In genomic region chr17:82450357-82451106, GRCh38 we compare ENCODE assay signal across 8 cellular contexts.
A peak's percentile ranks its signal among the peaks of the same experiment; 100 is the strongest.
DNase-seq lines count a peak whose midpoint lies in the region; ATAC-seq and TF ChIP-seq lines count a peak whose summit lies in the region.

TSS of gene CYBC1 (minus strand) at chr17:82450752. CDS start at chr17:82449254, 1,498 bp downstream.

- POLR2A ChIA-PET in AG04449 (lab: Yijun Ruan, JAX) = no interaction called here

- CTCF ChIA-PET in AG04449 (lab: Yijun Ruan, JAX) = interaction anchor here (1.4 kb wide), 1 partner anchor 99 kb away, joined by 4 read pairs; no protein-coding TSS in a partner anchor

- ATAC-seq in GM18909 (IDR thresholded peaks at IDR 0.05; ENCODE audit: poor library complexity, unreplicated experiment) (peak; percentile 73), HG03280 (IDR thresholded peaks at IDR 0.05; ENCODE audit: unreplicated experiment) (peak; percentile 69)
- ATAC-seq in activated CD4-positive, CD25-positive, alpha-beta regulatory T cell treated with anti-CD3 and anti-CD28 coated beads, Interleukin-2, amount 50 U/mL, for 24 hours = peak; percentile 71 to 74

- DNase-seq in AG04449 (ENCODE audit: low read depth, low spot score) (peak; percentile 42), NCI-H446 (lab: John Stamatoyannopoulos, UW) (peak; percentile 88 to 96), islet precursor cell (peak; percentile 97)
- DNase-seq in central memory CD4-positive, alpha-beta T cell = peak; percentile 91
- peak; percentile 93 to 94 for DNase-seq in stimulated activated CD4-positive, alpha-beta T cell treated with anti-CD3 and anti-CD28 coated beads, Interleukin-12 subunit alpha, Interleukin-12 subunit beta, amount 100 ng/mL, for 24 hours (ENCODE audit: low read depth in 2 of 2)

- peak within 1 kb of the TSS; percentile 89 for H3K4me3 ChIP-seq in AG04449 (ENCODE audit: low read depth, low read length)

- no peak for TF ChIP-seq CTCF in AG04449 (IDR thresholded peaks at IDR 0.05; ENCODE audit: insufficient read depth, low read length, missing control alignments)

Comparison
In these comparisons a context has a peak if more than half of its experiments do, and no peak if none do; other contexts are left out.
1. Peak in every context shown above with its lines: DNase-seq, ATAC-seq and H3K4me3 ChIP-seq.
2. DNase-seq: peak in every context shown above with its lines; median percentile 97 in islet precursor cell; 94 in stimulated activated CD4-positive, alpha-beta T cell treated with anti-CD3 and anti-CD28 coated beads, Interleukin-12 subunit alpha, Interleukin-12 subunit beta, amount 100 ng/mL, for 24 hours; 92 in NCI-H446; 91 in central memory CD4-positive, alpha-beta T cell; 42 in AG04449.